Comparison of ENCODE assay signal across 6 cellular contexts in the genomic region with DNA sequence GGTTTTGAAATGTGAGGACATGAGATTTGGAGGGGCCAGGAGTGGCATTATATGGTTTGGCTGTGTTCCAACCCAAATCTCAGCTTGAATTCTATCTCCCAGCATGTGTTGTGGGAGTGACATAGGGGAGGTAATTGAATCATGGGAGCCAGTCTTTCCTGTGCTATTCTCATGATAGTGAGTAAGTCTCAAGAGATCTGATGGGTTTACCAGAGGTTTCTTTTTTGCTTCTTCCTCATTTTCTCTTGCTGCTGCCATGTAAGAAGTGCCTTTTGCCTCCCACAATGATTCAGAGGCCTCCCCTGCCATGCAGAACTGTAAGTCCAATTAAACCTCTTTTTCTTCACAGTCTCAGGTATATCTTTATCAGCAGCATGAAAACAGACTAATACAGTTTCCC. TPM values are rescaled to one million over a fixed set of nuclear protein-coding genes. Genes with fewer than 3 reads are reported as not detected.
"Had no signal": no experiment of that assay in that cellular context is flagged by ENCODE, and none has a peak within 500 bp of the region (broad histone marks: within the 10 kb centered on the region; RNA-seq: fewer than 3 reads in every experiment).

No MANE protein-coding gene starts in this region.

RNA-seq across cellular contexts. Expression of gene OR13C9, which starts 8.0 kb away (rescaled TPM):
- total RNA-seq: GM23248, H4, H7, HFFc6, IMR-90, K562 had no signal
- polyA plus RNA-seq: GM23248, IMR-90, K562 had no signal

RNA-seq across cellular contexts. Expression of gene OR13C2, which starts 20.5 kb away (rescaled TPM):
- total RNA-seq: GM23248, H4, H7, HFFc6, IMR-90, K562 had no signal
- polyA plus RNA-seq: GM23248, IMR-90, K562 had no signal

RNA-seq across cellular contexts. Expression of gene OR13C5, which starts 26.8 kb away (rescaled TPM):
- total RNA-seq: GM23248, H4, H7, HFFc6, IMR-90, K562 had no signal
- polyA plus RNA-seq: GM23248, IMR-90, K562 had no signal

RNA-seq across cellular contexts. Expression of gene OR13C8, which starts 57.0 kb away (rescaled TPM):
- total RNA-seq: GM23248, H4, H7, HFFc6, IMR-90, K562 had no signal
- polyA plus RNA-seq: GM23248, IMR-90, K562 had no signal
